Comparison of ENCODE assay signal across 9 cellular contexts in genomic region chr6:40414617-40415016, GRCh38.
"Had no signal": no experiment of that assay in that cellular context is flagged by ENCODE, and none has a peak within 500 bp of the region (broad histone marks: within the 10 kb centered on the region; RNA-seq: fewer than 3 reads in every experiment).

No MANE protein-coding gene starts in this region.

- H3K9ac ChIP-seq: KMS-11 had no signal

- H3K9me3 ChIP-seq: HAP-1 had no signal

- H3K4me2 ChIP-seq: GM23338, KMS-11 had no signal

- H3K27ac ChIP-seq: KMS-11 had no signal

- H3K36me3 ChIP-seq: HAP-1 had no signal

- ATAC-seq: GM23338, HCT116 had no signal

- FAIRE-seq: HTR-8/SVneo had no signal

- H3K4me1 ChIP-seq: HAP-1 had no signal

- H3K4me3 ChIP-seq: GM23338, HAP-1 had no signal

- DNase-seq: H7, HFFc6, IMR-90, KBM-7 had no signal

- H2AFZ ChIP-seq: GM23338 had no signal
